1 cellular context compared by ENCODE assay signal in the genomic region with DNA sequence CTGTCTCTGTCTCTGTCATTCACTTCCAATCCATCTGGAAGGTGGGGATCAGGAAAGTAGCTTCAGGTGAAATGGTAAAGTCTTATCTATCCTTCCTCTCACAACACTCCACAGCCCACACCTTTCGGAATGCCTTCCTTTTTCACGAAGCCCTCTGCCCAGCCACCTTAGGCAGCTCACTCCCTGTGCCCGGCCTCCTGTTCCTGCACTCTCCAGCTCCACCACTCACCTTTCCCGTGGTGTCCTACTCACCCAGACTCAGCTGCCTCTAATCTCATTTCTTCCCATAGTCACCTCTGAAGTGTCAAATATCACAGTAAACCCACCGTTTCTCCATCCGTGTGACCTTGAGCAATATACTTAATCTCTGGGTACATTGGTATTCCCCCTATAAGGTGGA.
TF ChIP-seq lines count a peak whose summit lies in the region.

No MANE protein-coding gene starts in this region.

TF ChIP-seq in HCT116, 20 proteins besides CTCF, POLR2A, EP300 and RAD21 (continued from another document):
- TF ChIP-seq YY1 (IDR thresholded peaks at IDR 0.05; ENCODE audit: extremely low read depth, insufficient replicate concordance, low read depth, low read length) (no peak), TCF7L2 (IDR thresholded peaks at IDR 0.05; ENCODE audit: borderline replicate concordance, extremely low read depth, insufficient read depth, insufficient read length) (no peak), SIN3A (IDR thresholded peaks at IDR 0.05; ENCODE audit: low read depth) (no peak)
- TF ChIP-seq, protein P1, sequence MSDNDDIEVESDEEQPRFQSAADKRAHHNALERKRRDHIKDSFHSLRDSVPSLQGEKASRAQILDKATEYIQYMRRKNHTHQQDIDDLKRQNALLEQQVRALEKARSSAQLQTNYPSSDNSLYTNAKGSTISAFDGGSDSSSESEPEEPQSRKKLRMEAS (IDR thresholded peaks at IDR 0.05), result no peak
- TF ChIP-seq, protein P2, sequence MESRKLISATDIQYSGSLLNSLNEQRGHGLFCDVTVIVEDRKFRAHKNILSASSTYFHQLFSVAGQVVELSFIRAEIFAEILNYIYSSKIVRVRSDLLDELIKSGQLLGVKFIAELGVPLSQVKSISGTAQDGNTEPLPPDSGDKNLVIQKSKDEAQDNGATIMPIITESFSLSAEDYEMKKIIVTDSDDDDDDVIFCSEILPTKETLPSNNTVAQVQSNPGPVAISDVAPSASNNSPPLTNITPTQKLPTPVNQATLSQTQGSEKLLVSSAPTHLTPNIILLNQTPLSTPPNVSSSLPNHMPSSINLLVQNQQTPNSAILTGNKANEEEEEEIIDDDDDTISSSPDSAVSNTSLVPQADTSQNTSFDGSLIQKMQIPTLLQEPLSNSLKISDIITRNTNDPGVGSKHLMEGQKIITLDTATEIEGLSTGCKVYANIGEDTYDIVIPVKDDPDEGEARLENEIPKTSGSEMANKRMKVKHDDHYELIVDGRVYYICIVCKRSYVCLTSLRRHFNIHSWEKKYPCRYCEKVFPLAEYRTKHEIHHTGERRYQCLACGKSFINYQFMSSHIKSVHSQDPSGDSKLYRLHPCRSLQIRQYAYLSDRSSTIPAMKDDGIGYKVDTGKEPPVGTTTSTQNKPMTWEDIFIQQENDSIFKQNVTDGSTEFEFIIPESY (IDR thresholded peaks at IDR 0.05; ENCODE audit: extremely low read depth, insufficient replicate concordance, low read length), result no peak
